1 cellular context compared by ENCODE assay signal in genomic region chr4:176981551-176981950, GRCh38.
TF ChIP-seq lines count a peak whose summit lies in the region.

No MANE protein-coding gene starts in this region.

TF ChIP-seq in SK-N-SH, 30 proteins besides CTCF, POLR2A, EP300 and RAD21 (continued from another document):
- TF ChIP-seq IRF3 (IDR thresholded peaks at IDR 0.05; ENCODE audit: low read depth, low read length) = no peak
- no peak for TF ChIP-seq RXRA (IDR thresholded peaks at IDR 0.05; ENCODE audit: borderline replicate concordance, low read depth)
- no peak for TF ChIP-seq SIN3A (IDR thresholded peaks at IDR 0.05; ENCODE audit: borderline replicate concordance, low read depth, low read length)
- no peak for TF ChIP-seq USF1 (IDR thresholded peaks at IDR 0.05; ENCODE audit: borderline replicate concordance, low read depth)
- no peak for TF ChIP-seq MXI1 (IDR thresholded peaks at IDR 0.05; ENCODE audit: low read depth, low read length)
- no peak for TF ChIP-seq FOSL2 (IDR thresholded peaks at IDR 0.05; ENCODE audit: borderline replicate concordance, low read depth)
- TF ChIP-seq GATA2 (CRISPR knock-in tag; IDR thresholded peaks at IDR 0.05) = no peak
- TF ChIP-seq RCOR1 (IDR thresholded peaks at IDR 0.05; ENCODE audit: low read length) = no peak
TF ChIP-seq in SK-N-SH: peak in this region for 0.
